1 cellular context compared by ENCODE assay signal in the genomic region with DNA sequence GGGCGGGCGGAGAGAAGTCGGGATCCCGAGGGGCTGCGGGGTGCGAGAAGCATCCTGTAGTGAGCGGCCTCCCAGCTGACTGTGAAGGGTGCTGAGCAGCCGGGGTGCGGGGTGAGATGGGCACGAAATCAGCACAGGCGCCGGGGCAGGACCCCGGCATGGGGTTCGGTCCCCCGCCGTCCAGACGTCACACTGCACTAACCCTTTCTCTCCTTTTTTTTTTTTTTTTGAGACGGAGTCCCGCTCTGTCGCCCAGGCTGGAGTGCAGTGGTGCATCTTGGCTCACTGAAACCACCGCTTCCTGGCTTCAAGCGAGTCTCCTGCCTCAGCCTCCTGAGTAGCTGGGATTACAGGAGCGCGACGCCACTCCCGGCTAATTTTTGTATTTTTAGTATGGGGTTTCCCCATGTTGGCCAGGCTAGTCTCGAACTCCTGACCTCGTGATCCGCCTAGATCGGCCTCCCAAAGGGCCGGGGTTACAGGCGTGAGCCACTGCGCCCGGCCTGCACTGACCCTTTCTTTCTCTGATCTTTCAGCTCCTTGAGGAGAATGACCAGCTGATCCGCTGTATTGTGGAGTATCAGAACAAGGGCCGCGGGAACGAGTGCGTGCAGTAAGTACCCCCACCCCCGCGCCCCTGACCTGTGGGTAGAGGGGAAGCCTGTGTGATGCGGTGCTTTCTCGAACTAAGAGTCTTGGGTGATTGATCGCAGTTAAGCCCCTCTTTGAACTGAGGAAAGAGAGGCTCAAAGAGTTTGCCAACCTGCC.
TF ChIP-seq lines count a peak whose summit lies in the region.

No MANE protein-coding gene starts in this region.

TF ChIP-seq in GM12878, 131 proteins besides CTCF, POLR2A, EP300 and RAD21 (continued from another document):
- TF ChIP-seq, protein P1, sequence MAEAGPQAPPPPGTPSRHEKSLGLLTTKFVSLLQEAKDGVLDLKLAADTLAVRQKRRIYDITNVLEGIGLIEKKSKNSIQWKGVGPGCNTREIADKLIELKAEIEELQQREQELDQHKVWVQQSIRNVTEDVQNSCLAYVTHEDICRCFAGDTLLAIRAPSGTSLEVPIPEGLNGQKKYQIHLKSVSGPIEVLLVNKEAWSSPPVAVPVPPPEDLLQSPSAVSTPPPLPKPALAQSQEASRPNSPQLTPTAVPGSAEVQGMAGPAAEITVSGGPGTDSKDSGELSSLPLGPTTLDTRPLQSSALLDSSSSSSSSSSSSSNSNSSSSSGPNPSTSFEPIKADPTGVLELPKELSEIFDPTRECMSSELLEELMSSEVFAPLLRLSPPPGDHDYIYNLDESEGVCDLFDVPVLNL (IDR thresholded peaks at IDR 0.05; ENCODE audit: low read depth, low read length) = no peak
TF ChIP-seq in GM12878: peak in this region for 7.
